In genomic region chr17:49365126-49365525, GRCh38 we compare ENCODE assay signal across 7 cellular contexts. TPM values are rescaled to one million over a fixed set of nuclear protein-coding genes. Genes with fewer than 3 reads are reported as not detected.
A peak's percentile ranks its signal among the peaks of the same experiment; 100 is the strongest.
DNase-seq lines count a peak whose midpoint lies in the region; ATAC-seq and TF ChIP-seq lines count a peak whose summit lies in the region.
"Not testable (repeated sequence)": the region's sequence is repeated elsewhere in the genome, so short reads cannot be mapped to it uniquely, and the experiment has no call there.

No MANE protein-coding gene starts in this region.

- peak overlapping the region; percentile 27; the same call in 1 of the 2 replicates for H3K27ac ChIP-seq in KMS-11
- H3K27ac ChIP-seq in breast epithelium: peak overlapping the region; percentile 38 to 43
- H3K27ac ChIP-seq in dorsolateral prefrontal cortex: peak overlapping the region in 58 of 59 donors; percentile 6 to 99 (median 83)
- peak overlapping the region; percentile 51 for H3K27ac ChIP-seq in temporal lobe (ENCODE audit: low read depth, low read length)

- not testable (repeated sequence) for TF ChIP-seq POLR2A in breast epithelium (IDR thresholded peaks at IDR 0.05)

- H4K20me1 ChIP-seq in KMS-11 (ENCODE audit: insufficient read depth): not testable (repeated sequence)

- not testable (repeated sequence) for H3K9ac ChIP-seq in KMS-11

- not testable (repeated sequence) for H3K4me3 ChIP-seq in KMS-11 (IDR thresholded peaks at IDR 0.05; ENCODE audit: insufficient read depth, low read depth, low read length); breast epithelium; dorsolateral prefrontal cortex

- H2AFZ ChIP-seq in KMS-11 (ENCODE audit: low read depth): not testable (repeated sequence)

- not testable (repeated sequence) for H3K4me3 Mint-ChIP-seq in activated B cell treated with CpG ODN at 0.5 μM for 24 hours
- peak overlapping the region; percentile 20 for H3K4me3 Mint-ChIP-seq in natural killer cell treated with Interleukin-12 subunit alpha and Interleukin-12 subunit beta and Interleukin-15 and Interleukin-18, amount 100 ng/mL, for 72 hours
- H3K4me3 Mint-ChIP-seq in stimulated activated effector memory CD8-positive, alpha-beta T cell treated with anti-CD3 and anti-CD28 coated beads, Interleukin-12 subunit alpha, Interleukin-12 subunit beta, amount 100 ng/mL, for 72 hours: peak overlapping the region; percentile 10

- peak overlapping the region; percentile 78 for H3K27ac Mint-ChIP-seq in activated B cell treated with CpG ODN at 0.5 μM for 24 hours
- H3K27ac Mint-ChIP-seq in natural killer cell treated with Interleukin-12 subunit alpha and Interleukin-12 subunit beta and Interleukin-15 and Interleukin-18, amount 100 ng/mL, for 72 hours: peak overlapping the region in 1 of 2 donors; percentile 69
- not testable (repeated sequence) for H3K27ac Mint-ChIP-seq in stimulated activated effector memory CD8-positive, alpha-beta T cell treated with anti-CD3 and anti-CD28 coated beads, Interleukin-12 subunit alpha, Interleukin-12 subunit beta, amount 100 ng/mL, for 72 hours

- not testable (repeated sequence) for H3K9me3 ChIP-seq in breast epithelium

- DNase-seq in activated B cell treated with CpG ODN at 0.5 μM for 24 hours; breast epithelium (ENCODE audit: low spot score in 2 of 2); dorsolateral prefrontal cortex; natural killer cell treated with Interleukin-12 subunit alpha and Interleukin-12 subunit beta and Interleukin-15 and Interleukin-18, amount 100 ng/mL, for 72 hours (ENCODE audit: low spot score); stimulated activated effector memory CD8-positive, alpha-beta T cell treated with anti-CD3 and anti-CD28 coated beads, Interleukin-12 subunit alpha, Interleukin-12 subunit beta, amount 100 ng/mL, for 72 hours (ENCODE audit: low spot score in 2 of 2): not testable (repeated sequence)

- H3K9me3 Mint-ChIP-seq in activated B cell treated with CpG ODN at 0.5 μM for 24 hours; natural killer cell treated with Interleukin-12 subunit alpha and Interleukin-12 subunit beta and Interleukin-15 and Interleukin-18, amount 100 ng/mL, for 72 hours; stimulated activated effector memory CD8-positive, alpha-beta T cell treated with anti-CD3 and anti-CD28 coated beads, Interleukin-12 subunit alpha, Interleukin-12 subunit beta, amount 100 ng/mL, for 72 hours: not testable (repeated sequence)

- H3K36me3 Mint-ChIP-seq in activated B cell treated with CpG ODN at 0.5 μM for 24 hours (ENCODE audit: low read depth); natural killer cell treated with Interleukin-12 subunit alpha and Interleukin-12 subunit beta and Interleukin-15 and Interleukin-18, amount 100 ng/mL, for 72 hours: not testable (repeated sequence)
- H3K36me3 Mint-ChIP-seq in stimulated activated effector memory CD8-positive, alpha-beta T cell treated with anti-CD3 and anti-CD28 coated beads, Interleukin-12 subunit alpha, Interleukin-12 subunit beta, amount 100 ng/mL, for 72 hours: peaks cover 51% of the 10 kb centered on the region

- intact Hi-C loops in activated B cell treated with CpG ODN at 0.5 μM for 24 hours (cut with micrococcal nuclease); breast epithelium (cut with DNase I; ENCODE audit: low total_unique reads); dorsolateral prefrontal cortex (cut with DNase I): not testable (repeated sequence)

- CTCF ChIA-PET in activated B cell treated with CpG ODN at 0.5 μM for 24 hours (lab: Charles Lee): interaction anchor here (0.6 to 1.5 kb wide), 4 partner anchors 23 to 50 kb away, joined by 3 to 5 read pairs (median 3); no protein-coding TSS in a partner anchor

- H3K36me3 ChIP-seq in KMS-11 (ENCODE audit: insufficient read depth); breast epithelium: not testable (repeated sequence)

- peaks cover 48% of the 10 kb centered on the region for H3K4me1 Mint-ChIP-seq in activated B cell treated with CpG ODN at 0.5 μM for 24 hours
- H3K4me1 Mint-ChIP-seq in natural killer cell treated with Interleukin-12 subunit alpha and Interleukin-12 subunit beta and Interleukin-15 and Interleukin-18, amount 100 ng/mL, for 72 hours (ENCODE audit: low read depth in 2 of 2): peaks cover 27 to 36% of the 10 kb centered on the region in 2 donors
- peaks cover 40% of the 10 kb centered on the region for H3K4me1 Mint-ChIP-seq in stimulated activated effector memory CD8-positive, alpha-beta T cell treated with anti-CD3 and anti-CD28 coated beads, Interleukin-12 subunit alpha, Interleukin-12 subunit beta, amount 100 ng/mL, for 72 hours

- peaks cover 15% of the 10 kb centered on the region for H3K79me2 ChIP-seq in KMS-11 (ENCODE audit: insufficient read depth, low read depth)

- not testable (repeated sequence) for ATAC-seq in activated B cell treated with CpG ODN at 0.5 μM for 24 hours (ENCODE audit: low read depth); natural killer cell treated with Interleukin-12 subunit alpha and Interleukin-12 subunit beta and Interleukin-15 and Interleukin-18, amount 100 ng/mL, for 72 hours; stimulated activated effector memory CD8-positive, alpha-beta T cell treated with anti-CD3 and anti-CD28 coated beads, Interleukin-12 subunit alpha, Interleukin-12 subunit beta, amount 100 ng/mL, for 72 hours

- peaks cover 35% of the 10 kb centered on the region for H3K4me1 ChIP-seq in KMS-11 (ENCODE audit: low read depth, poor library complexity, severe bottlenecking)
- H3K4me1 ChIP-seq in breast epithelium: not testable (repeated sequence)

- not testable (repeated sequence) for H3K27me3 Mint-ChIP-seq in activated B cell treated with CpG ODN at 0.5 μM for 24 hours; natural killer cell treated with Interleukin-12 subunit alpha and Interleukin-12 subunit beta and Interleukin-15 and Interleukin-18, amount 100 ng/mL, for 72 hours

- POLR2A ChIA-PET in activated B cell treated with CpG ODN at 0.5 μM for 24 hours (lab: Charles Lee): interaction anchor here (1.0 to 8.5 kb wide), 2 partner anchors 23 to 24 kb away, joined by 9 to 109 read pairs; no protein-coding TSS in a partner anchor

- peak overlapping the region; percentile 44 for H3K4me2 ChIP-seq in KMS-11

- TF ChIP-seq CTCF in KMS-11 (conservative IDR thresholded peaks at IDR 0.05; ENCODE audit: low read depth, low read length); activated B cell treated with CpG ODN at 0.5 μM for 24 hours (IDR thresholded peaks at IDR 0.05); breast epithelium (IDR thresholded peaks at IDR 0.05); dorsolateral prefrontal cortex (IDR thresholded peaks at IDR 0.05 in 54 of 56, conservative IDR thresholded peaks at IDR 0.05 in 2 of 56; ENCODE audit: low read depth in 1 of 56, partially characterized antibody in 56 of 56): not testable (repeated sequence)

- H3K27me3 ChIP-seq in KMS-11 (ENCODE audit: insufficient read depth, low read depth); breast epithelium; dorsolateral prefrontal cortex: not testable (repeated sequence)

RNA-seq across cellular contexts. Expression of gene ZNF652, which starts 3.1 kb away (rescaled TPM):
- total RNA-seq in activated B cell treated with CpG ODN at 0.5 μM for 24 hours (37.1 and 40.6 TPM in 2 replicates), breast epithelium (100 to 1,000 TPM in 1 of 3 donors, 10 to 100 TPM in 2; 34.2 to 157 (median 72.4) TPM), dorsolateral prefrontal cortex (100 to 1,000 TPM in 12 of 120 experiments, 10 to 100 TPM in 108; 27.4 to 153 (median 59.4) TPM), temporal lobe (31.5 TPM)
- 10 to 100 TPM; 20.1 to 22.3 TPM for total RNA-seq in natural killer cell treated with Interleukin-12 subunit alpha and Interleukin-12 subunit beta and Interleukin-15 and Interleukin-18, amount 100 ng/mL, for 72 hours

RNA-seq across cellular contexts. Expression of gene PHB1, which starts 49.6 kb away (rescaled TPM):
- total RNA-seq in activated B cell treated with CpG ODN at 0.5 μM for 24 hours: 184 and 214 TPM in 2 replicates
- 100 to 1,000 TPM; 100 to 110 (median 108) TPM for total RNA-seq in breast epithelium
- 100 to 1,000 TPM in 23 of 120 experiments, 10 to 100 TPM in 97; 64.2 to 118 (median 89.1) TPM for total RNA-seq in dorsolateral prefrontal cortex
- 100 to 1,000 TPM; 229 to 233 TPM for total RNA-seq in natural killer cell treated with Interleukin-12 subunit alpha and Interleukin-12 subunit beta and Interleukin-15 and Interleukin-18, amount 100 ng/mL, for 72 hours
- total RNA-seq in temporal lobe: 36.4 TPM

Comparison
In these comparisons a context has a peak if more than half of its experiments do, and no peak if none do; other contexts are left out.
1. H3K27ac ChIP-seq: peak in every context shown above with its lines; median percentile 83 in dorsolateral prefrontal cortex; 51 in temporal lobe; 40 in breast epithelium; 27 in KMS-11.